In genomic region chr17:64443086-64443760, GRCh38 we compare ENCODE assay signal across 2 cellular contexts.
TF ChIP-seq lines count a peak whose summit lies in the region.

No MANE protein-coding gene starts in this region.

TF ChIP-seq in A549, 52 proteins besides CTCF, POLR2A, EP300 and RAD21:
- TF ChIP-seq FOSL2 (IDR thresholded peaks at IDR 0.05) = no peak
- TF ChIP-seq FOSL2 (CRISPR knock-in tag; IDR thresholded peaks at IDR 0.05) = peak; percentile 44
- no peak for TF ChIP-seq HMGXB4 (CRISPR knock-in tag; IDR thresholded peaks at IDR 0.05; ENCODE audit: borderline replicate concordance)

TF ChIP-seq in GM23338, 12 proteins besides CTCF, POLR2A, EP300 and RAD21:
- TF ChIP-seq JUNB (IDR thresholded peaks at IDR 0.05; ENCODE audit: unreplicated experiment) = no peak
- TF ChIP-seq REST (IDR thresholded peaks at IDR 0.05; ENCODE audit: unreplicated experiment) = no peak
- no peak for TF ChIP-seq STAT1 (IDR thresholded peaks at IDR 0.05; ENCODE audit: unreplicated experiment)
- TF ChIP-seq POLR2AphosphoS5 (IDR thresholded peaks at IDR 0.05; ENCODE audit: low read depth) = no peak
- no peak for TF ChIP-seq NANOG (IDR thresholded peaks at IDR 0.05; ENCODE audit: borderline replicate concordance)
- no peak for TF ChIP-seq CREB1 (CRISPR knock-in tag; IDR thresholded peaks at IDR 0.05; ENCODE audit: low read depth)
- no peak for TF ChIP-seq ZNF462 (CRISPR knock-in tag; IDR thresholded peaks at IDR 0.05)
- no peak for TF ChIP-seq ZNF331 (CRISPR knock-in tag; IDR thresholded peaks at IDR 0.05; ENCODE audit: low read depth)
- TF ChIP-seq EZH2phosphoT487 (IDR thresholded peaks at IDR 0.05; ENCODE audit: unreplicated experiment) = no peak
- no peak for TF ChIP-seq EZH2 (IDR thresholded peaks at IDR 0.05; ENCODE audit: low read depth, unreplicated experiment)
- no peak for TF ChIP-seq ZNF114 (CRISPR knock-in tag; IDR thresholded peaks at IDR 0.05)
- TF ChIP-seq ETS1 (IDR thresholded peaks at IDR 0.05) = no peak
